In genomic region chr5:43066231-43066798, GRCh38 we compare ENCODE assay signal across 8 cellular contexts. TPM values are rescaled to one million over a fixed set of nuclear protein-coding genes. Genes with fewer than 3 reads are reported as not detected.
DNase-seq lines count a peak whose midpoint lies in the region; ATAC-seq and TF ChIP-seq lines count a peak whose summit lies in the region.

No MANE protein-coding gene starts in this region.

- H3F3A ChIP-seq in MM.1S (ENCODE audit: insufficient read depth, low read length): peaks cover 21% of the 10 kb centered on the region

- peak overlapping the region; percentile 96 for H3K9ac ChIP-seq in MM.1S (ENCODE audit: low read length)

- peaks cover 19% of the 10 kb centered on the region for H3K79me2 ChIP-seq in MM.1S (ENCODE audit: low read length)

- DNase-seq in DMS79 (lab: John Stamatoyannopoulos, UW) (peak; percentile 72), MM.1S (peak; percentile 91), T follicular helper cell (ENCODE audit: low read depth) (peak; percentile 61), anterior cingulate cortex (lab: John Stamatoyannopoulos, UW) (peak in 57 of 58 donors; percentile 39 to 90 (median 76)), hepatic stellate cell (ENCODE audit: low spot score) (peak; percentile 36), renal cortical epithelial cell (ENCODE audit: low read depth) (peak; percentile 49), vagina (ENCODE audit: extremely low spot score in 2 of 2) (no peak)

- no peaks in the 10 kb centered on the region for H3K9me2 ChIP-seq in MM.1S (replicated peaks; ENCODE audit: insufficient read depth, low read length)

- H3K27me3 ChIP-seq in MM.1S (replicated peaks; ENCODE audit: insufficient read depth, low read length) (no peaks in the 10 kb centered on the region), vagina (no peaks in the 10 kb centered on the region)

- peak; percentile 18 for ATAC-seq in GM21786 (IDR thresholded peaks at IDR 0.05; ENCODE audit: unreplicated experiment)

- intact Hi-C loops in vagina (cut with DNase I): no loop called here

- TF ChIP-seq POLR2A in vagina (IDR thresholded peaks at IDR 0.05): peak in 1 of 2 donors; percentile 14

- no peaks in the 10 kb centered on the region for H4K20me1 ChIP-seq in MM.1S (ENCODE audit: insufficient read depth, low read length)

- H3K4me3 ChIP-seq in MM.1S (ENCODE audit: low read length) (peak overlapping the region; percentile 94), vagina (peak overlapping the region; percentile 75 to 90)

- H3K4me1 ChIP-seq in MM.1S (ENCODE audit: low read length): peaks cover 10% of the 10 kb centered on the region
- peaks cover 29% of the 10 kb centered on the region for H3K4me1 ChIP-seq in vagina

- H3K4me2 ChIP-seq in MM.1S (ENCODE audit: low read depth, low read length): peak overlapping the region; percentile 88

- TF ChIP-seq CTCF in MM.1S (IDR thresholded peaks at IDR 0.05; ENCODE audit: low read length) (no peak), vagina (IDR thresholded peaks at IDR 0.05) (no peak)

- H3K9me3 ChIP-seq in MM.1S (replicated peaks; ENCODE audit: insufficient read depth, low read length) (no peaks in the 10 kb centered on the region), vagina (no peaks in the 10 kb centered on the region)

- H2AFZ ChIP-seq in MM.1S (ENCODE audit: low read length): peak overlapping the region; percentile 88

- H3K36me3 ChIP-seq in MM.1S (replicated peaks; ENCODE audit: insufficient read depth, low read length) (no peaks in the 10 kb centered on the region), vagina (peaks cover 0 to 10% of the 10 kb centered on the region in 2 donors)

- H3K27ac ChIP-seq in MM.1S (ENCODE audit: low read length) (peak overlapping the region; percentile 88), vagina (peak overlapping the region; percentile 99)

RNA-seq across cellular contexts. Expression of gene ANXA2R, which starts 26.2 kb away (rescaled TPM):
- total RNA-seq in renal cortical epithelial cell: 0.52 and 3.0 TPM in 2 replicates
- 10.6 TPM for total RNA-seq in vagina

RNA-seq across cellular contexts. Expression of gene ZNF131, which starts 54.4 kb away (rescaled TPM):
- total RNA-seq in renal cortical epithelial cell (36.5 and 60.0 TPM in 2 replicates), vagina (44.4 TPM)

Comparison
In these comparisons a context has a peak if more than half of its experiments do, and no peak if none do; other contexts are left out.
1. DNase-seq: peak in DMS79 (single experiment), MM.1S (single experiment), T follicular helper cell (single experiment), anterior cingulate cortex (57 of 58), hepatic stellate cell (single experiment) and renal cortical epithelial cell (single experiment); none in vagina (0 of 2).